ENCODE assay signal across 8 cellular contexts in genomic region chr19:3284759-3285646, GRCh38.
DNase-seq lines count a peak whose midpoint lies in the region; ATAC-seq and TF ChIP-seq lines count a peak whose summit lies in the region.

No MANE protein-coding gene starts in this region.

- H3K27ac ChIP-seq in right lobe of liver, result no peak overlapping the region

- 6% methylated on average over 12 of the region's 38 CpGs for WGBS in right lobe of liver (ENCODE audit: insufficient coverage, low coverage, low lambda C conversion rate, missing lambda C conversion rate)

- H3K27me3 ChIP-seq in right lobe of liver, result no peaks in the 10 kb centered on the region

- no peak overlapping the region for H3K4me3 ChIP-seq in NB4 (ENCODE audit: low read depth, low read length)
- H3K4me3 ChIP-seq in right lobe of liver, result no peak overlapping the region

- peak; percentile 79 for ATAC-seq in activated CD4-positive, CD25-positive, alpha-beta regulatory T cell treated with anti-CD3 and anti-CD28 coated beads, Interleukin-2, amount 50 U/mL, for 24 hours
- ATAC-seq in right lobe of liver, result peak; percentile 78 to 86 (median 84)
- ATAC-seq in HG03565 (IDR thresholded peaks at IDR 0.05; ENCODE audit: unreplicated experiment), result no peak

- no peak for TF ChIP-seq CTCF in NB4 (IDR thresholded peaks at IDR 0.05; ENCODE audit: low read depth, low read length)
- TF ChIP-seq CTCF in right lobe of liver (IDR thresholded peaks at IDR 0.05), result no peak

- TF ChIP-seq POLR2A in NB4 (IDR thresholded peaks at IDR 0.05; ENCODE audit: extremely low read depth, insufficient read length) (no peak), right lobe of liver (IDR thresholded peaks at IDR 0.05) (no peak)

- H3K9me3 ChIP-seq in right lobe of liver, result no peaks in the 10 kb centered on the region

- DNase-seq in DMS153 (lab: John Stamatoyannopoulos, UW) (peak; percentile 87), NB4 (ENCODE audit: low read depth) (peak; percentile 34), right lobe of liver (peak; percentile 62 to 91 (median 80)), GM19240 (ENCODE audit: insufficient read length, low spot score) (no peak)
- peak; percentile 61 for DNase-seq in central memory CD4-positive, alpha-beta T cell
- peak; percentile 59 for DNase-seq in stimulated activated CD8-positive, alpha-beta memory T cell treated with anti-CD3 and anti-CD28 coated beads, Interleukin-4, amount 100 ng/mL, for 24 hours (ENCODE audit: low read depth)

- intact Hi-C loops in right lobe of liver (cut with DNase I), result no loop called here

- no peaks in the 10 kb centered on the region for H3K36me3 ChIP-seq in right lobe of liver

- H3K4me1 ChIP-seq in right lobe of liver, result peaks cover 0 to under 1% (median 0%) of the 10 kb centered on the region in 4 donors
